Comparison of ENCODE assay signal across 26 cellular contexts in genomic region chr4:4361883-4362282, GRCh38.
"Had no signal": no experiment of that assay in that cellular context is flagged by ENCODE, and none has a peak within 500 bp of the region (broad histone marks: within the 10 kb centered on the region; RNA-seq: fewer than 3 reads in every experiment).

No MANE protein-coding gene starts in this region.

- H3K36me3 Mint-ChIP-seq: activated naive CD4-positive, alpha-beta T cell treated with anti-CD3 and anti-CD28 coated beads, Interleukin-2, amount 10 ng/mL, durations not matched to agents 7 days and 5 days; activated naive CD8-positive, alpha-beta T cell treated with anti-CD3 and anti-CD28 coated beads, Interleukin-2, amount 10 ng/mL, durations not matched to agents 7 days and 5 days had no signal

- H3K4me3 Mint-ChIP-seq: activated naive CD4-positive, alpha-beta T cell treated with anti-CD3 and anti-CD28 coated beads, Interleukin-2, amount 10 ng/mL, durations not matched to agents 7 days and 5 days; activated naive CD8-positive, alpha-beta T cell treated with anti-CD3 and anti-CD28 coated beads, Interleukin-2, amount 10 ng/mL, durations not matched to agents 7 days and 5 days; activated T-cell treated with anti-CD3 and anti-CD28 coated beads, Interleukin-2, amount 50 U/mL, for 24 hours; naive B cell; neural crest cell had no signal

- H3K4me3 ChIP-seq: thoracic aorta had no signal

- H3K27ac ChIP-seq: brain microvascular endothelial cell, thoracic aorta, VCaP had no signal

- H3K27me3 ChIP-seq: brain microvascular endothelial cell had no signal

- H3K27me3 Mint-ChIP-seq: activated naive CD8-positive, alpha-beta T cell treated with anti-CD3 and anti-CD28 coated beads, Interleukin-2, amount 10 ng/mL, durations not matched to agents 7 days and 5 days had no signal

- H3K36me3 ChIP-seq: brain microvascular endothelial cell, thoracic aorta had no signal

- H3K27ac Mint-ChIP-seq: activated naive CD4-positive, alpha-beta T cell treated with anti-CD3 and anti-CD28 coated beads, Interleukin-2, amount 10 ng/mL, durations not matched to agents 7 days and 5 days; activated naive CD8-positive, alpha-beta T cell treated with anti-CD3 and anti-CD28 coated beads, Interleukin-2, amount 10 ng/mL, durations not matched to agents 7 days and 5 days; activated T-cell treated with anti-CD3 and anti-CD28 coated beads, Interleukin-2, amount 50 U/mL, for 24 hours; naive B cell had no signal

- ATAC-seq: left colon, right cardiac atrium had no signal

- H3K9me3 ChIP-seq: thoracic aorta had no signal

- H3K4me1 Mint-ChIP-seq: activated naive CD4-positive, alpha-beta T cell treated with anti-CD3 and anti-CD28 coated beads, Interleukin-2, amount 10 ng/mL, durations not matched to agents 7 days and 5 days; activated naive CD8-positive, alpha-beta T cell treated with anti-CD3 and anti-CD28 coated beads, Interleukin-2, amount 10 ng/mL, durations not matched to agents 7 days and 5 days; naive B cell had no signal

- DNase-seq: activated CD4-positive, alpha-beta T cell treated with anti-CD3 and anti-CD28 coated beads for 48 hours; activated CD4-positive, alpha-beta T cell treated with anti-CD3 and anti-CD28 coated beads, Interleukin-2, amount 50 U/mL, for 48 hours; activated CD8-positive, alpha-beta memory T cell treated with anti-CD3 and anti-CD28 coated beads, Interleukin-2, amount 50 U/mL, for 48 hours; activated gamma-delta T cell; activated naive CD4-positive, alpha-beta T cell treated with anti-CD3 and anti-CD28 coated beads, Interleukin-2, amount 10 ng/mL, durations not matched to agents 7 days and 5 days; activated naive CD8-positive, alpha-beta T cell treated with anti-CD3 and anti-CD28 coated beads, Interleukin-2, amount 10 ng/mL, durations not matched to agents 7 days and 5 days; activated T-cell treated with anti-CD3 and anti-CD28 coated beads, Interleukin-2, amount 50 U/mL, for 24 hours; amniotic stem cell; brain microvascular endothelial cell; cortex of kidney; head of caudate nucleus; hippocampal formation; kidney; left colon; mammary epithelial cell; naive B cell; occipital lobe; right cardiac atrium; stimulated activated CD4-positive, alpha-beta T cell treated with anti-CD3 and anti-CD28 coated beads, Interleukin-15, amount 100 ng/mL, for 24 hours; stimulated activated CD4-positive, alpha-beta T cell treated with anti-CD3 and anti-CD28 coated beads, Interleukin-2, amount 100 ng/mL, for 24 hours; stimulated activated naive CD4-positive, alpha-beta T cell treated with Interleukin-2 at 50 U/mL for 16 hours; T-helper 9 cell; trophoblast cell had no signal
